ENCODE assay signal across 7 cellular contexts in genomic region chr7:39732837-39733804, GRCh38.
DNase-seq lines count a peak whose midpoint lies in the region; ATAC-seq and TF ChIP-seq lines count a peak whose summit lies in the region.

No MANE protein-coding gene starts in this region.

- in situ Hi-C loops in astrocyte of the spinal cord (cut with HindIII; ENCODE audit: low sequenced_read_pairs), result no loop called here

- TF ChIP-seq CTCF in astrocyte of the spinal cord (IDR thresholded peaks at IDR 0.05; ENCODE audit: low read depth, low read length) (no peak), retinal pigment epithelial cell (conservative IDR thresholded peaks at IDR 0.05; ENCODE audit: low read depth, low read length) (no peak)

- peak overlapping the region; percentile 58 for H3K4me3 ChIP-seq in astrocyte of the spinal cord (ENCODE audit: low read depth, low read length)
- H3K4me3 ChIP-seq in retinal pigment epithelial cell (ENCODE audit: low read length), result peak overlapping the region; percentile 65

- peak; percentile 95 for ATAC-seq in GM18511 (IDR thresholded peaks at IDR 0.05; ENCODE audit: unreplicated experiment)
- ATAC-seq in HG03025 (IDR thresholded peaks at IDR 0.05; ENCODE audit: low FRiP score, unreplicated experiment), result peak; percentile 97

- DNase-seq in NCI-H2029 treated with DMSO at 0.1 percent for 48 hours (lab: John Stamatoyannopoulos, UW) (peak; percentile 78), T1000 (lab: John Stamatoyannopoulos, UW) (peak; percentile 88), astrocyte of the spinal cord (ENCODE audit: low read depth, low spot score) (peak; percentile 94), hypothalamus (lab: John Stamatoyannopoulos, UW) (peak; percentile 63 to 97 (median 91)), retinal pigment epithelial cell (ENCODE audit: low read depth) (peak; percentile 83)

Comparison
In these comparisons a context has a peak if more than half of its experiments do, and no peak if none do; other contexts are left out.
1. Peak in every context shown above with its lines: DNase-seq, ATAC-seq and H3K4me3 ChIP-seq.